11 cellular contexts compared by ENCODE assay signal in genomic region chr18:77113361-77114069, GRCh38. TPM values are rescaled to one million over a fixed set of nuclear protein-coding genes. Genes with fewer than 3 reads are reported as not detected.
DNase-seq lines count a peak whose midpoint lies in the region; ATAC-seq and TF ChIP-seq lines count a peak whose summit lies in the region.
"Had no signal": no experiment of that assay in that cellular context is flagged by ENCODE, and none has a peak within 500 bp of the region (broad histone marks: within the 10 kb centered on the region; RNA-seq: fewer than 3 reads in every experiment).

No MANE protein-coding gene starts in this region.

- H3K27me3 Mint-ChIP-seq in activated CD8-positive, alpha-beta T cell treated with anti-CD3 and anti-CD28 coated beads, Interleukin-2, amount 10 ng/mL, durations not matched to agents 7 days and 5 days (ENCODE audit: low read depth) = no peaks in the 10 kb centered on the region
- peaks cover 3 to 31% (median 17%) of the 10 kb centered on the region in 3 donors for H3K27me3 Mint-ChIP-seq in immature natural killer cell (ENCODE audit: low read depth in 3 of 3)

- in situ Hi-C loops in gastrocnemius medialis (cut with MboI; ENCODE audit: low sequenced_read_pairs in 4 of 4) = no loop called here

- peaks cover 47% of the 10 kb centered on the region for H3K36me3 ChIP-seq in DND-41 (ENCODE audit: insufficient read depth, low read length)
- H3K36me3 ChIP-seq in gastrocnemius medialis = no peaks in the 10 kb centered on the region

- H3K9me3 ChIP-seq in DND-41 (ENCODE audit: insufficient read depth, low read length, severe bottlenecking) (no peaks in the 10 kb centered on the region), gastrocnemius medialis (no peaks in the 10 kb centered on the region)

- H3K27me3 ChIP-seq in DND-41 (ENCODE audit: insufficient read depth, low read length, poor library complexity) (no peaks in the 10 kb centered on the region), gastrocnemius medialis (no peaks in the 10 kb centered on the region)

- peaks cover 89% of the 10 kb centered on the region for H3K4me1 Mint-ChIP-seq in activated CD8-positive, alpha-beta T cell treated with anti-CD3 and anti-CD28 coated beads, Interleukin-2, amount 10 ng/mL, durations not matched to agents 7 days and 5 days (ENCODE audit: low read depth)
- H3K4me1 Mint-ChIP-seq in immature natural killer cell = peaks cover 95 to 96% of the 10 kb centered on the region in 2 donors

- H3K27ac ChIP-seq in DND-41 (ENCODE audit: low read length) (peak overlapping the region; percentile 97), gastrocnemius medialis (peak overlapping the region; percentile 88 to 100 (median 98)), substantia nigra (ENCODE audit: low read depth, low read length, poor library complexity, severe bottlenecking) (no peak overlapping the region)

- H3K4me1 ChIP-seq in DND-41 (ENCODE audit: insufficient read depth, low read length) = peaks cover 94% of the 10 kb centered on the region
- H3K4me1 ChIP-seq in gastrocnemius medialis = peaks cover 38 to 45% of the 10 kb centered on the region in 2 donors

- ATAC-seq in DND-41 (ENCODE audit: insufficient read depth, low read depth) = no peak
- no peak for ATAC-seq in activated CD8-positive, alpha-beta T cell treated with anti-CD3 and anti-CD28 coated beads, Interleukin-2, amount 10 ng/mL, durations not matched to agents 7 days and 5 days
- no peak for ATAC-seq in gastrocnemius medialis
- ATAC-seq in sciatic nerve = no peak
- ATAC-seq: SK-N-SH treated with all-trans-retinoic acid at 6 μM for 48 hours had no signal

- H2AFZ ChIP-seq in DND-41 (ENCODE audit: low read depth, low read length) = no peak overlapping the region

- no peaks in the 10 kb centered on the region for H3K9me3 Mint-ChIP-seq in activated CD8-positive, alpha-beta T cell treated with anti-CD3 and anti-CD28 coated beads, Interleukin-2, amount 10 ng/mL, durations not matched to agents 7 days and 5 days (ENCODE audit: insufficient read depth)
- H3K9me3 Mint-ChIP-seq in immature natural killer cell = no peaks in the 10 kb centered on the region

- intact Hi-C loops in gastrocnemius medialis (cut with DNase I; ENCODE audit: low total_unique reads) = loop anchor here (1.0 to 2.0 kb wide), 3 partner anchors 11 to 25 kb away; no protein-coding TSS in a partner anchor
- intact Hi-C loops in sciatic nerve (cut with DNase I) = no loop called here

- H3K79me2 ChIP-seq in DND-41 (ENCODE audit: insufficient read depth, low read length) = peaks cover 88% of the 10 kb centered on the region

- H3K36me3 Mint-ChIP-seq in activated CD8-positive, alpha-beta T cell treated with anti-CD3 and anti-CD28 coated beads, Interleukin-2, amount 10 ng/mL, durations not matched to agents 7 days and 5 days (ENCODE audit: low read depth) = peaks cover 69% of the 10 kb centered on the region
- peaks cover 15 to 42% (median 17%) of the 10 kb centered on the region in 3 donors for H3K36me3 Mint-ChIP-seq in immature natural killer cell

- H3K4me3 ChIP-seq in DND-41 (ENCODE audit: low read depth in 1 of 2, low read length in 2 of 2) = no peak overlapping the region
- H3K4me3 ChIP-seq in gastrocnemius medialis = peak overlapping the region in 1 of 4 donors; percentile 46

- no peak overlapping the region for H3K4me3 Mint-ChIP-seq in activated CD8-positive, alpha-beta T cell treated with anti-CD3 and anti-CD28 coated beads, Interleukin-2, amount 10 ng/mL, durations not matched to agents 7 days and 5 days
- H3K4me3 Mint-ChIP-seq in immature natural killer cell = peak overlapping the region; percentile 68 to 84 (median 77)

- CTCF ChIA-PET in activated CD8-positive, alpha-beta T cell treated with anti-CD3 and anti-CD28 coated beads, Interleukin-2, amount 10 ng/mL, durations not matched to agents 7 days and 5 days (lab: Charles Lee) = interaction anchor here (0.7 to 1.5 kb wide), 2 partner anchors 8 to 44 kb away, joined by 3 to 4 read pairs; no protein-coding TSS in a partner anchor

- H3K4me2 ChIP-seq in DND-41 (ENCODE audit: insufficient read depth, low read length) = no peak overlapping the region

- no peak for DNase-seq in DND-41
- DNase-seq in activated CD8-positive, alpha-beta T cell treated with anti-CD3 and anti-CD28 coated beads, Interleukin-2, amount 10 ng/mL, durations not matched to agents 7 days and 5 days = no peak
- no peak for DNase-seq in immature natural killer cell
- peak in 1 of 2 donors; percentile 13 for DNase-seq in gastrocnemius medialis
- DNase-seq in middle frontal gyrus (ENCODE audit: extremely low spot score, low spot score) = no peak
- DNase-seq in sciatic nerve (ENCODE audit: low spot score) = no peak
- DNase-seq in NCI-H1694 (lab: John Stamatoyannopoulos, UW) = no peak
- DNase-seq in substantia nigra (lab: John Stamatoyannopoulos, UW) = no peak
- DNase-seq: Karpas-422, NCI-H524 treated with DMSO at 0.1 percent for 48 hours had no signal

- TF ChIP-seq POLR2A in gastrocnemius medialis (IDR thresholded peaks at IDR 0.05) = no peak

- no peaks in the 10 kb centered on the region for H4K20me1 ChIP-seq in DND-41 (ENCODE audit: insufficient read depth, low read length)

- POLR2A ChIA-PET in activated CD8-positive, alpha-beta T cell treated with anti-CD3 and anti-CD28 coated beads, Interleukin-2, amount 10 ng/mL, durations not matched to agents 7 days and 5 days (lab: Charles Lee) = interaction anchor here (0.7 to 3.4 kb wide), 4 partner anchors 8 to 47 kb away, joined by 3 to 15 read pairs (median 7); partner anchors contain the start of gene MBP

- H3K27ac Mint-ChIP-seq in activated CD8-positive, alpha-beta T cell treated with anti-CD3 and anti-CD28 coated beads, Interleukin-2, amount 10 ng/mL, durations not matched to agents 7 days and 5 days = peak overlapping the region; percentile 31
- peak overlapping the region; percentile 97 to 100 (median 98) for H3K27ac Mint-ChIP-seq in immature natural killer cell

- TF ChIP-seq CTCF in DND-41 (IDR thresholded peaks at IDR 0.05; ENCODE audit: borderline replicate concordance, extremely low read depth, low read length, poor library complexity, severe bottlenecking) = no peak
- no peak for TF ChIP-seq CTCF in gastrocnemius medialis (IDR thresholded peaks at IDR 0.05 in 4 of 5, conservative IDR thresholded peaks at IDR 0.05 in 1 of 5)

- no peak overlapping the region for H3K9ac ChIP-seq in DND-41 (ENCODE audit: low read depth, low read length)

RNA-seq across cellular contexts. Expression of gene MBP, which starts 19.1 kb away (rescaled TPM):
- 10 to 100 TPM; 86.5 to 87.0 TPM for total RNA-seq in activated CD8-positive, alpha-beta T cell treated with anti-CD3 and anti-CD28 coated beads, Interleukin-2, amount 10 ng/mL, durations not matched to agents 7 days and 5 days
- polyA plus RNA-seq in immature natural killer cell = 100 to 1,000 TPM; 187 to 403 (median 297) TPM
- total RNA-seq in gastrocnemius medialis (10 to 100 TPM; 28.6 to 55.0 (median 50.4) TPM), sciatic nerve (2,463 TPM)

Comparison
In these comparisons a context has a peak if more than half of its experiments do, and no peak if none do; other contexts are left out.
1. RNA of gene MBP, which starts 19.1 kb away (total RNA-seq): 2,463 TPM in sciatic nerve (single experiment); 86.5 to 87.0 TPM in activated CD8-positive, alpha-beta T cell treated with anti-CD3 and anti-CD28 coated beads, Interleukin-2, amount 10 ng/mL, durations not matched to agents 7 days and 5 days and 28.6 to 55.0 TPM in gastrocnemius medialis; every median in the first group is over 10 times any median in the second.